In genomic region chr14:105143451-105144230, GRCh38 we compare ENCODE assay signal across 1 cellular context.
TF ChIP-seq lines count a peak whose summit lies in the region.

No MANE protein-coding gene starts in this region.

TF ChIP-seq in GM12891, 5 proteins besides CTCF, POLR2A, EP300 and RAD21:
- TF ChIP-seq POLR2AphosphoS5 (IDR thresholded peaks at IDR 0.05; ENCODE audit: low read depth, low read length) = no peak
TF ChIP-seq in GM12891: peak in this region for 0.
